ENCODE assay signal across 15 cellular contexts in the genomic region with DNA sequence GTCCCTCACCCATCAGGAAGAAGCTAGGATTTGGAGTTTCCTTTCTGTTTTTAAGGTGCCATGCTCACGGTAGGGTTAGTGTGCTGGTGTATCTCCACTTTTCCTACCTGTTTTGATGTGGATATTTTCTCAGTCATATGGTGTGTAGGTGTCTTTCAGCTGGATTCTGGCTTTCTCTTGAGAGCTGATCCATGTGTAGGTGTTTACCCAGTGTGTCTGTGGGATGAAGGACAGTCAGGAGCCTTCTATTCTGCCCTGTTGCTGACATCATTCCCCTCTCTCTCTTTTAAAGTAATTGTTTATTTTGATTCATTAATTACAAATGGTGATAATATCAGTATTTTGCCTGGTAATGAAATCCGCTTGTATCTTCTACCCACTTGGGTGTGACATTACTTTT. TPM values are rescaled to one million over a fixed set of nuclear protein-coding genes. Genes with fewer than 3 reads are reported as not detected.
DNase-seq lines count a peak whose midpoint lies in the region; ATAC-seq, FAIRE-seq and TF ChIP-seq lines count a peak whose summit lies in the region.
"Had no signal": no experiment of that assay in that cellular context is flagged by ENCODE, and none has a peak within 500 bp of the region (broad histone marks: within the 10 kb centered on the region; RNA-seq: fewer than 3 reads in every experiment).

No MANE protein-coding gene starts in this region.

- H3K9ac ChIP-seq in IMR-90 (ENCODE audit: low read depth, low read length) (no peak overlapping the region), keratinocyte (ENCODE audit: control insufficient read depth, extremely low read depth, insufficient read depth, low read length) (no peak overlapping the region)
- H3K9ac ChIP-seq: BLaER1 had no signal

- H3K27me3 ChIP-seq in IMR-90 (ENCODE audit: control insufficient read depth, insufficient read depth, low read length) (no peaks in the 10 kb centered on the region), keratinocyte (ENCODE audit: control insufficient read depth, extremely low read depth, insufficient read depth, low read length) (no peaks in the 10 kb centered on the region)
- H3K27me3 ChIP-seq: BLaER1 had no signal

- DNase-seq in GM12892 (ENCODE audit: insufficient read length) (no peak), IMR-90 (no peak), keratinocyte (ENCODE audit: low read depth, low spot score) (no peak), putamen (ENCODE audit: low spot score) (no peak), DMS79 (lab: John Stamatoyannopoulos, UW) (no peak), DMS114 treated with DMSO at 0.1 percent for 48 hours (lab: John Stamatoyannopoulos, UW; ENCODE audit: unreplicated experiment) (no peak)
- DNase-seq: 8988T; CD4-positive, alpha-beta memory T cell; KBM-7 had no signal

- no peak overlapping the region for H2BK120ac ChIP-seq in IMR-90 (ENCODE audit: low read depth, low read length)

- no peak overlapping the region for H2AK5ac ChIP-seq in IMR-90 (ENCODE audit: low read depth, low read length)

- TF ChIP-seq POLR2A in GM12892 (IDR thresholded peaks at IDR 0.05; ENCODE audit: low read depth, low read length), result 0 out of 2 replicates have a peak, but pooled peaks have one; percentile 7
- no peak for TF ChIP-seq POLR2A in IMR-90 (IDR thresholded peaks at IDR 0.05; ENCODE audit: low read depth, low read length)

- CTCF ChIA-PET in IMR-90 (lab: Yijun Ruan, JAX), result no interaction called here

- TF ChIP-seq RAD21 in IMR-90 (IDR thresholded peaks at IDR 0.05; ENCODE audit: low read length), result no peak

- BruUV-seq in IMR-90 (replicated peaks; lab: Mats Ljungman, UMichigan), result no TSS peak

- in situ Hi-C loops in IMR-90 (cut with MboI; ENCODE audit: low sequenced_read_pairs), result no loop called here

- 0 out of 2 replicates have a peak, but pooled peaks cover 4% of the 10 kb centered on the region for H3K9me1 ChIP-seq in IMR-90 (ENCODE audit: insufficient read depth, low read length)
- no peaks in the 10 kb centered on the region for H3K9me1 ChIP-seq in keratinocyte (ENCODE audit: control insufficient read depth, extremely low read depth, insufficient read depth, low read length)

- TF ChIP-seq CTCF in IMR-90 (conservative IDR thresholded peaks at IDR 0.05; ENCODE audit: low read depth, low read length) (no peak), keratinocyte (optimal IDR thresholded peaks at IDR 0.05 in 1 of 3, IDR thresholded peaks at IDR 0.05 in 1 of 3, conservative IDR thresholded peaks at IDR 0.05 in 1 of 3; ENCODE audit: extremely low read depth in 1 of 3, insufficient read depth in 2 of 3, low read length in 3 of 3) (no peak)

- no peak overlapping the region for H4K8ac ChIP-seq in IMR-90 (ENCODE audit: low read depth in 2 of 2, low read length in 2 of 2)

- H2BK15ac ChIP-seq in IMR-90 (ENCODE audit: low read depth, low read length), result no peak overlapping the region

- H3K79me2 ChIP-seq in keratinocyte (ENCODE audit: control insufficient read depth, insufficient read depth, low read length), result no peaks in the 10 kb centered on the region

- no peak overlapping the region for H2AK9ac ChIP-seq in IMR-90 (replicated peaks; ENCODE audit: low read depth, low read length, poor library complexity)

- H3K36me3 ChIP-seq in IMR-90 (ENCODE audit: control insufficient read depth, insufficient read depth, low read length) (0 out of 2 replicates have a peak, but pooled peaks cover 2% of the 10 kb centered on the region), keratinocyte (ENCODE audit: control insufficient read depth in 2 of 2, extremely low read depth in 1 of 2, insufficient read depth in 2 of 2, low read length in 2 of 2) (peaks cover 0 to 1% of the 10 kb centered on the region in 2 experiments)

- no peak overlapping the region for H3K4ac ChIP-seq in IMR-90 (ENCODE audit: low read depth, low read length)

- no CpG with 5 or more reads among the region's 2 CpGs for WGBS in IMR-90 (ENCODE audit: extremely low coverage in 2 of 2, insufficient read length in 1 of 2), 2 experiments

- H4K5ac ChIP-seq in IMR-90 (ENCODE audit: low read depth, low read length), result no peak overlapping the region

- H3K4me3 ChIP-seq in IMR-90 (ENCODE audit: insufficient read depth, low read depth, low read length) (no peak overlapping the region), keratinocyte (ENCODE audit: control insufficient read depth in 2 of 3, extremely low read depth in 1 of 3, insufficient read depth in 2 of 3, low read depth in 1 of 3, low read length in 3 of 3) (no peak overlapping the region)
- H3K4me3 ChIP-seq: BLaER1, HAP-1 had no signal

- peaks cover 0 to 4% of the 10 kb centered on the region in 2 experiments; a peak in 1 of 4 replicates for H3K79me1 ChIP-seq in IMR-90 (ENCODE audit: low read depth in 1 of 2, low read length in 2 of 2)

- H3K18ac ChIP-seq in IMR-90 (ENCODE audit: low read depth, low read length), result no peak overlapping the region

- no peak overlapping the region for H4K91ac ChIP-seq in IMR-90 (ENCODE audit: insufficient read depth, low read depth, low read length)

- POLR2A ChIA-PET in IMR-90 (lab: Charles Lee; ENCODE audit: unreplicated experiment), result no interaction called here

- H3K4me1 ChIP-seq in IMR-90 (ENCODE audit: control insufficient read depth, insufficient read depth, low read length), result no peaks in the 10 kb centered on the region
- H3K4me1 ChIP-seq in keratinocyte (ENCODE audit: control insufficient read depth, extremely low read depth, insufficient read depth, low read length), result no peaks in the 10 kb centered on the region
- H3K4me1 ChIP-seq: BLaER1, HAP-1 had no signal

- dilution Hi-C loops in IMR-90 (cut with HindIII; ENCODE audit: low sequenced_read_pairs, unreplicated experiment), result no loop called here
- dilution Hi-C loops in keratinocyte (cut with MboI; ENCODE audit: extremely low pct_ligation_motif_present, low sequenced_read_pairs), result no loop called here

- no peak for FAIRE-seq in GM12892 (lab: Jason Lieb, UNC)
- peak; percentile 63 for FAIRE-seq in keratinocyte (lab: Jason Lieb, UNC)
- FAIRE-seq: G401.6, H1, HTR-8/SVneo had no signal

- H3K4me2 ChIP-seq in IMR-90 (ENCODE audit: low read depth, low read length) (no peak overlapping the region), keratinocyte (ENCODE audit: control insufficient read depth, extremely low read depth, insufficient read depth, low read depth, low read length) (no peak overlapping the region)
- H3K4me2 ChIP-seq: BLaER1 had no signal

- H3K27ac ChIP-seq in IMR-90 (ENCODE audit: insufficient read depth, low read length), result no peak overlapping the region
- H3K27ac ChIP-seq in keratinocyte (ENCODE audit: control insufficient read depth, insufficient read depth, low read length), result no peak overlapping the region
- H3K27ac ChIP-seq: BLaER1 had no signal

- ATAC-seq in IMR-90 (ENCODE audit: low read depth) (no peak), HG03521 (IDR thresholded peaks at IDR 0.05; ENCODE audit: unreplicated experiment) (no peak)

- no peak overlapping the region for H2BK20ac ChIP-seq in IMR-90 (ENCODE audit: low read depth, low read length)

- H2BK5ac ChIP-seq in IMR-90 (ENCODE audit: low read depth, low read length, poor library complexity, severe bottlenecking), result no peak overlapping the region

- H4K20me1 ChIP-seq in IMR-90 (ENCODE audit: insufficient read depth, low read length) (no peaks in the 10 kb centered on the region), keratinocyte (ENCODE audit: control insufficient read depth, extremely low read depth, insufficient read depth, low read length) (no peaks in the 10 kb centered on the region)
- H4K20me1 ChIP-seq: BLaER1 had no signal

- H3K14ac ChIP-seq in IMR-90 (replicated peaks; ENCODE audit: low read depth, low read length), result no peak overlapping the region

- H2AFZ ChIP-seq in IMR-90 (replicated peaks; ENCODE audit: low read length, poor library complexity) (no peak overlapping the region), keratinocyte (ENCODE audit: control insufficient read depth, low read length) (no peak overlapping the region)

- intact Hi-C loops in IMR-90 (cut with micrococcal nuclease), result no loop called here

- H3K9me3 ChIP-seq in IMR-90 (ENCODE audit: control insufficient read depth, insufficient read depth, low read length), result 0 out of 2 replicates have a peak, but pooled peaks cover 2% of the 10 kb centered on the region
- H3K9me3 ChIP-seq in keratinocyte (ENCODE audit: control insufficient read depth, low read depth, low read length), result no peaks in the 10 kb centered on the region
- H3K9me3 ChIP-seq: HAP-1 had no signal

- 0 out of 2 replicates have a peak overlapping the region, but pooled peaks have one; percentile 42 for H3K23ac ChIP-seq in IMR-90 (ENCODE audit: low read depth, low read length)

- H3K56ac ChIP-seq in IMR-90 (ENCODE audit: extremely low read depth, insufficient read depth, low read length), result no peak overlapping the region

TF ChIP-seq in IMR-90, 13 proteins besides CTCF, POLR2A, EP300 and RAD21 (continues in another document):
- TF ChIP-seq, protein P1, sequence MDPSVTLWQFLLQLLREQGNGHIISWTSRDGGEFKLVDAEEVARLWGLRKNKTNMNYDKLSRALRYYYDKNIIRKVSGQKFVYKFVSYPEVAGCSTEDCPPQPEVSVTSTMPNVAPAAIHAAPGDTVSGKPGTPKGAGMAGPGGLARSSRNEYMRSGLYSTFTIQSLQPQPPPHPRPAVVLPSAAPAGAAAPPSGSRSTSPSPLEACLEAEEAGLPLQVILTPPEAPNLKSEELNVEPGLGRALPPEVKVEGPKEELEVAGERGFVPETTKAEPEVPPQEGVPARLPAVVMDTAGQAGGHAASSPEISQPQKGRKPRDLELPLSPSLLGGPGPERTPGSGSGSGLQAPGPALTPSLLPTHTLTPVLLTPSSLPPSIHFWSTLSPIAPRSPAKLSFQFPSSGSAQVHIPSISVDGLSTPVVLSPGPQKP (IDR thresholded peaks at IDR 0.05; ENCODE audit: borderline replicate concordance, low read depth, low read length), result no peak
- TF ChIP-seq RCOR1 (IDR thresholded peaks at IDR 0.05; ENCODE audit: insufficient replicate concordance, low read length) (no peak), MXI1 (IDR thresholded peaks at IDR 0.05; ENCODE audit: borderline replicate concordance, low read depth, low read length) (no peak), MAZ (IDR thresholded peaks at IDR 0.05; ENCODE audit: borderline replicate concordance, low read depth, low read length) (no peak), MAFK (IDR thresholded peaks at IDR 0.05; ENCODE audit: low read depth, low read length) (no peak)

RNA-seq across cellular contexts. Expression of a gene that starts 22.8 kb away (rescaled TPM):
- 41.8 TPM for polyA plus RNA-seq in GM12892 (2012; ENCODE audit: missing spikeins)
- 24.7 and 47.8 TPM in 2 replicates for total RNA-seq in IMR-90 (2012; rRNA removed)
- polyA plus RNA-seq in IMR-90 (2012; rRNA removed), result 11.1 and 15.3 TPM in 2 replicates
- polyA plus RNA-seq in IMR-90 (2012; cell fraction: cytosol; rRNA removed), result 3.4 and 5.9 TPM in 2 replicates
- 0.87 and 3.7 TPM in 2 replicates for polyA plus RNA-seq in IMR-90 (2012; cell fraction: nucleus; rRNA removed; ENCODE audit: low replicate concordance)
- 20.2 to 36.0 TPM (median 24.0 TPM) in 3 replicates for polyA plus RNA-seq in keratinocyte
- 57.5 TPM for polyA plus RNA-seq in keratinocyte (2011; ENCODE audit: low read depth)
- 10.5 and 17.5 TPM in 2 replicates for polyA plus RNA-seq in keratinocyte (2011; cell fraction: cytosol; rRNA removed)
- polyA plus RNA-seq in keratinocyte (2011; cell fraction: nucleus; rRNA removed), result 15.2 and 23.2 TPM in 2 replicates
- 14.9 and 30.1 TPM in 2 replicates for polyA plus RNA-seq in keratinocyte (2012; ENCODE audit: low replicate concordance)
- polyA minus RNA-seq in keratinocyte, result 9.5 to 25.0 TPM (median 13.7 TPM) in 3 replicates
- 26.1 TPM for polyA minus RNA-seq in keratinocyte (2011; cell fraction: cytosol; rRNA and poly(A)+ RNA removed)
- 14.2 and 22.6 TPM in 2 replicates for polyA minus RNA-seq in keratinocyte (2011; cell fraction: nucleus; rRNA and poly(A)+ RNA removed)
